8 cellular contexts compared by ENCODE assay signal in the genomic region with DNA sequence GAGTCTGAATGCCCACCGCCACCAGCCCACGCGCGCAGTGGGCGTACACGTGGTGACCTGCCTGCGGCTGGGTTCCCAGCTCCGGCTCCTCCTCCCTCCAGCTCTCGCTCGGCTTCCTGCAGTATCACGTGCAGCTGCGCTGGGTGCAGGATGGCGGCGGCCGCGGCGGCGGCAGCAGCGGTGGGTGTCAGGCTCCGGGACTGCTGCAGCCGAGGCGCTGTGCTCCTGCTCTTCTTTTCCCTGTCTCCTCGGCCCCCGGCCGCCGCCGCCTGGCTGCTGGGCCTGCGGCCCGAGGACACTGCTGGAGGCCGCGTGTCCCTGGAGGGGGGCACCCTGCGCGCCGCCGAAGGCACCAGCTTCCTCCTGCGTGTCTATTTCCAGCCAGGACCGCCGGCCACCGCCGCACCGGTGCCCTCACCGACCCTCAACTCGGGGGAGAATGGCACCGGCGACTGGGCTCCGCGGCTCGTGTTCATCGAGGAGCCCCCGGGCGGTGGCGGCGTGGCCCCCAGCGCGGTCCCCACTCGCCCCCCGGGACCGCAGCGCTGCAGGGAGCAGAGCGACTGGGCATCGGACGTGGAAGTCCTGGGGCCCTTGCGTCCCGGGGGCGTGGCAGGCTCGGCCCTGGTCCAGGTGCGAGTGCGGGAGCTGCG. TPM values are rescaled to one million over a fixed set of nuclear protein-coding genes. Genes with fewer than 3 reads are reported as not detected.
DNase-seq lines count a peak whose midpoint lies in the region; FAIRE-seq lines count a peak whose summit lies in the region.

A gene (plus strand): TSS at position 119 of the 653 bp plus-strand sequence. CDS start 32 bp downstream, at position 151.

- H3K27ac ChIP-seq in angular gyrus (ENCODE audit: low read depth, low read length) (peak within 1 kb of the TSS; percentile 64), small intestine (ENCODE audit: low read depth in 1 of 2, low read length in 1 of 2) (no peak within 1 kb of the TSS)

- no peaks in the 10 kb centered on the region for H3K36me3 ChIP-seq in ES-I3 (ENCODE audit: insufficient read depth, low read length)
- H3K36me3 ChIP-seq in H7 (replicated peaks; ENCODE audit: control insufficient read depth, insufficient read depth, low read length), result no peaks in the 10 kb centered on the region
- no peaks in the 10 kb centered on the region for H3K36me3 ChIP-seq in small intestine (ENCODE audit: control insufficient read depth in 2 of 2, insufficient read depth in 2 of 2, low read length in 2 of 2)

- H3K9me3 ChIP-seq in ES-I3 (ENCODE audit: control insufficient read depth, insufficient read depth, low read length) (no peaks in the 10 kb centered on the region; the same call in 1 of the 2 replicates), iPS-18c (ENCODE audit: control insufficient read depth, insufficient read depth, low read length) (no peaks in the 10 kb centered on the region), small intestine (ENCODE audit: control insufficient read depth, low read depth) (no peaks in the 10 kb centered on the region)

- no peak for FAIRE-seq in small intestine (lab: Jason Lieb, UNC)

- H3K9ac ChIP-seq in ES-I3 (ENCODE audit: low read depth, low read length), result peak within 1 kb of the TSS; percentile 52

- DNase-seq in H7 (peak; percentile 78), NCI-H226 (peak; percentile 67), small intestine (no peak), COLO829 (ENCODE audit: low spot score) (no peak), RPMI8226 (no peak)

- peak within 1 kb of the TSS; percentile 47 for H3K4me3 ChIP-seq in H7 (ENCODE audit: insufficient read depth, low read depth, low read length)
- H3K4me3 ChIP-seq in iPS-18c (ENCODE audit: insufficient read depth, low read depth, low read length), result peak within 1 kb of the TSS; percentile 59
- peak within 1 kb of the TSS; percentile 29 to 42 for H3K4me3 ChIP-seq in small intestine (ENCODE audit: low read depth in 1 of 2, low read length in 2 of 2)

- H3K27me3 ChIP-seq in H7 (ENCODE audit: control insufficient read depth, insufficient read depth, low read length), result peaks cover 38% of the 10 kb centered on the region
- H3K27me3 ChIP-seq in small intestine (ENCODE audit: control insufficient read depth in 2 of 2, insufficient read depth in 2 of 2, low read length in 2 of 2), result peaks cover 9 to 17% of the 10 kb centered on the region in 2 donors

- H3K4me1 ChIP-seq in ES-I3 (ENCODE audit: insufficient read depth, low read length), result no peaks in the 10 kb centered on the region
- peaks cover 0 to 2% of the 10 kb centered on the region in 2 donors for H3K4me1 ChIP-seq in small intestine (ENCODE audit: control insufficient read depth in 2 of 2, insufficient read depth in 1 of 2, low read depth in 1 of 2, low read length in 1 of 2)

- 1 to 2% (median 2%) methylated on average over 49 to 69 of the region's 69 CpGs for WGBS in small intestine, 3 donors

RNA-seq across cellular contexts. Expression of the gene that starts here (rescaled TPM):
- 0.52 and 0.66 TPM in 2 replicates for total RNA-seq in H7 (2014; rRNA removed; shearing (Covaris generic))
- polyA plus RNA-seq in small intestine, result under 1 TPM in 1 of 3 donors, not detected in 2; 0.63 TPM

Comparison
In these comparisons a context has a peak if more than half of its experiments do, and no peak if none do; other contexts are left out.
1. Peak in DNase-seq and H3K4me3 ChIP-seq in H7; RNA of the gene not detected or under 1 TPM.